In the genomic region with DNA sequence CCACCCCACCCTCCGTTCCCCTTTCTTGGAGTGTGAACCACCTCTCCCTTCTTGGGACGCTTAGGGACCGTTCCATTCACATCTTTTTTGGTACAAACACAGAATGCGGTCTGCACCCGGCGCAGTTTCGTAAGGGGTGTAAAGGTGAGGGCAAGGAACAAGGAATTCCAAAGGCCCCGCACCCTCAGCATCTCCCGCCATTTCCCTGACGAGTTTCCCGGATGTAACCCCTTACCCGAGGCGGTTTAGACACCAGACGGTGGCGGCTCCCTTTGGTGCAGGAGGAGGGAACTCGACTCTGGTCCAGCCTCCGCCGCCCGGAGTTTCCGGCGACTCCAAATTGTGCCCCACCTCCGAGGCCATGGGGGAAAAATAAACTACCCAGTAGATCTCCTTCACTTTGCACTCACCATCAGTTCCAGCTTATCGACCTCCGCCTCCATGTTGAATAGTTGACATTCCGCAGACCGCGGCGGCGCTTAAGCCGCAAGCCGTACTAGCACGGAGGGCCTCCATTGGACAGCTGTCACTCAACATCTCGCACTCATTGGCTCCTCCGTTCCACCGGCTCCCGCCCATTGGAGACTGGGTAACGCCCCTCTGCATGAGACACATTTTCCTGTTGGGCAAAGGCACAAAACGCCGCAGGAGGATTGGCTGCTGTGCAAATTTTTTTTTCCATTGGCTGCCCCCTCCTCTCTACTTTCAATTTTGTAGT, we compare ENCODE assay signal across 8 cellular contexts. TPM values are rescaled to one million over a fixed set of nuclear protein-coding genes. Genes with fewer than 3 reads are reported as not detected.
DNase-seq lines count a peak whose midpoint lies in the region; ATAC-seq and TF ChIP-seq lines count a peak whose summit lies in the region.

SKA2 (minus strand) TSS at position 466 of the 718 bp plus-strand sequence; CDS start at position 443, 23 bp downstream.

- H3K27me3 ChIP-seq in H7 (ENCODE audit: control insufficient read depth, insufficient read depth, low read length) (no peaks in the 10 kb centered on the region), Loucy (ENCODE audit: insufficient read depth, low read length, poor library complexity, severe bottlenecking) (no peaks in the 10 kb centered on the region), SK-N-SH (ENCODE audit: insufficient read depth) (no peaks in the 10 kb centered on the region), psoas muscle (ENCODE audit: insufficient read depth in 3 of 3, low read length in 2 of 3) (no peaks in the 10 kb centered on the region)

- H3K27ac ChIP-seq in SK-N-SH (ENCODE audit: low read depth in 2 of 2, low read length in 1 of 2) (peak within 1 kb of the TSS; percentile 85 to 95), psoas muscle (peak within 1 kb of the TSS; percentile 66), urinary bladder (ENCODE audit: low read depth) (peak within 1 kb of the TSS; percentile 55)

- H3F3A ChIP-seq in Loucy (ENCODE audit: low read depth) (peaks cover 4% of the 10 kb centered on the region; the same call in 1 of the 2 replicates), SK-N-SH (replicated peaks; ENCODE audit: insufficient read depth) (peaks cover 34% of the 10 kb centered on the region)

- peak within 1 kb of the TSS; percentile 97 for H3K4me2 ChIP-seq in Loucy (ENCODE audit: low read depth, low read length, poor library complexity, severe bottlenecking)
- H3K4me2 ChIP-seq in SK-N-SH, result peak within 1 kb of the TSS; percentile 89

- no peaks in the 10 kb centered on the region for H3K36me3 ChIP-seq in H7 (replicated peaks; ENCODE audit: control insufficient read depth, insufficient read depth, low read length)
- no peaks in the 10 kb centered on the region for H3K36me3 ChIP-seq in Loucy (ENCODE audit: insufficient read depth, low read length)
- H3K36me3 ChIP-seq in SK-N-SH (replicated peaks in 1 of 2; ENCODE audit: control insufficient read depth in 1 of 2, insufficient read depth in 2 of 2, low read length in 1 of 2), result peaks cover 0 to 4% of the 10 kb centered on the region in 2 experiments
- no peaks in the 10 kb centered on the region for H3K36me3 ChIP-seq in psoas muscle (ENCODE audit: insufficient read depth in 1 of 2, low read depth in 1 of 2)
- H3K36me3 ChIP-seq in urinary bladder (ENCODE audit: insufficient read depth), result no peaks in the 10 kb centered on the region

- TF ChIP-seq RAD21 in SK-N-SH (IDR thresholded peaks at IDR 0.05; ENCODE audit: low read length), result no peak

- peak within 1 kb of the TSS; percentile 83 for H2AFZ ChIP-seq in Loucy (ENCODE audit: low read length)
- H2AFZ ChIP-seq in SK-N-SH (ENCODE audit: low read depth), result peak within 1 kb of the TSS; percentile 82

- peak; percentile 96 to 97 (median 97) for ATAC-seq in psoas muscle

- WGBS in SK-N-SH (ENCODE audit: low lambda C conversion rate), result 2% methylated on average over 39 of the region's 39 CpGs
- WGBS in psoas muscle, 3 donors, result 0 to 1% (median 0%) methylated on average over 39 of the region's 39 CpGs
- WGBS in urinary bladder, result under 1% methylated on average over 39 of the region's 39 CpGs

- no peak for TF ChIP-seq EP300 in SK-N-SH (IDR thresholded peaks at IDR 0.05; ENCODE audit: borderline replicate concordance in 1 of 2, low read depth in 1 of 2, low read length in 1 of 2)

- H3K9me2 ChIP-seq in Loucy (replicated peaks; ENCODE audit: low read depth, low read length) (no peaks in the 10 kb centered on the region), SK-N-SH (no peaks in the 10 kb centered on the region)

- DNase-seq in ELR (ENCODE audit: low read depth) (peak; percentile 100), H7 (peak; percentile 87), SK-N-SH (peak; percentile 85), cardiac septum (ENCODE audit: low spot score) (peak; percentile 97), psoas muscle (peak; percentile 94 to 97)
- DNase-seq in activated naive CD4-positive, alpha-beta T cell treated with anti-CD3 and anti-CD28 coated beads, Interleukin-2, amount 50 U/mL, for 16 hours, result peak; percentile 96

- H3K79me2 ChIP-seq in Loucy (ENCODE audit: insufficient read depth, low read length) (peaks cover 93% of the 10 kb centered on the region), SK-N-SH (ENCODE audit: insufficient read depth) (peaks cover 86% of the 10 kb centered on the region)

- intact Hi-C loops in cardiac septum (cut with DNase I), result loop anchor here (2.0 kb wide), 1 partner anchor 48 kb away; the partner anchor contains the start of gene TRIM37
- intact Hi-C loops in psoas muscle (cut with DNase I), result loop anchor here in 1 of 2 donors (5.0 kb wide), 1 partner anchor 48 kb away; the partner anchor contains the start of gene TRIM37

- POLR2A ChIA-PET in SK-N-SH (lab: Yijun Ruan, JAX), result interaction anchor here (0.8 to 1.4 kb wide), 5 partner anchors 48 to 636 kb away, joined by 3 to 8 read pairs (median 3); partner anchors contain the start of genes SMG8 and TRIM37

- H4K20me1 ChIP-seq in Loucy (ENCODE audit: insufficient read depth, low read length, poor library complexity, severe bottlenecking) (peaks cover 41% of the 10 kb centered on the region), SK-N-SH (ENCODE audit: insufficient read depth) (no peaks in the 10 kb centered on the region)

- H3K4me1 ChIP-seq in Loucy (ENCODE audit: insufficient read depth, low read length, poor library complexity, severe bottlenecking) (peaks cover 71% of the 10 kb centered on the region), SK-N-SH (ENCODE audit: control insufficient read depth in 1 of 2, insufficient read depth in 2 of 2, low read depth in 1 of 2, low read length in 1 of 2) (peaks cover 13 to 17% of the 10 kb centered on the region in 2 experiments; a peak in 3 of 4 replicates), psoas muscle (peaks cover 20% of the 10 kb centered on the region), urinary bladder (ENCODE audit: insufficient read depth) (no peaks in the 10 kb centered on the region)

- TF ChIP-seq CTCF in Loucy (conservative IDR thresholded peaks at IDR 0.05; ENCODE audit: low read length) (no peak), SK-N-SH (IDR thresholded peaks at IDR 0.05) (0 out of 2 replicates have a peak, but pooled peaks have one; percentile 14), psoas muscle (IDR thresholded peaks at IDR 0.05) (no peak)

- no peaks in the 10 kb centered on the region for H3K9me3 ChIP-seq in Loucy (ENCODE audit: insufficient read depth, low read depth, low read length)
- no peaks in the 10 kb centered on the region for H3K9me3 ChIP-seq in SK-N-SH
- H3K9me3 ChIP-seq in psoas muscle, result no peaks in the 10 kb centered on the region

- CTCF ChIA-PET in SK-N-SH (lab: Yijun Ruan, JAX), result interaction anchor here (0.9 to 2.3 kb wide), 6 partner anchors 10 to 636 kb away, joined by 3 to 8 read pairs (median 4); partner anchors contain the start of gene GDPD1

- H3K4me3 ChIP-seq in H7 (ENCODE audit: insufficient read depth, low read depth, low read length), result peak within 1 kb of the TSS; percentile 73
- peak within 1 kb of the TSS; percentile 83 for H3K4me3 ChIP-seq in Loucy (ENCODE audit: low read length, poor library complexity, severe bottlenecking)
- H3K4me3 ChIP-seq in SK-N-SH (ENCODE audit: low read depth in 2 of 2, low read length in 1 of 2), result peak within 1 kb of the TSS; percentile 80 to 81
- H3K4me3 ChIP-seq in psoas muscle, result peak within 1 kb of the TSS; percentile 74
- H3K4me3 ChIP-seq in urinary bladder (ENCODE audit: low read depth, low read length), result peak within 1 kb of the TSS; percentile 77

- H3K9ac ChIP-seq in Loucy (ENCODE audit: low read depth, low read length, poor library complexity, severe bottlenecking) (peak within 1 kb of the TSS; percentile 99), SK-N-SH (peak within 1 kb of the TSS; percentile 87)

TF ChIP-seq in SK-N-SH, 30 proteins besides CTCF, POLR2A, EP300 and RAD21 (continues in another document):
- peak; percentile 97 for TF ChIP-seq PBX3 (IDR thresholded peaks at IDR 0.05)
- TF ChIP-seq MXI1 (IDR thresholded peaks at IDR 0.05; ENCODE audit: low read depth, low read length), result peak; percentile 65
- TF ChIP-seq, protein P1, sequence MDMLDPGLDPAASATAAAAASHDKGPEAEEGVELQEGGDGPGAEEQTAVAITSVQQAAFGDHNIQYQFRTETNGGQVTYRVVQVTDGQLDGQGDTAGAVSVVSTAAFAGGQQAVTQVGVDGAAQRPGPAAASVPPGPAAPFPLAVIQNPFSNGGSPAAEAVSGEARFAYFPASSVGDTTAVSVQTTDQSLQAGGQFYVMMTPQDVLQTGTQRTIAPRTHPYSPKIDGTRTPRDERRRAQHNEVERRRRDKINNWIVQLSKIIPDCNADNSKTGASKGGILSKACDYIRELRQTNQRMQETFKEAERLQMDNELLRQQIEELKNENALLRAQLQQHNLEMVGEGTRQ (IDR thresholded peaks at IDR 0.05; ENCODE audit: borderline replicate concordance, low read depth, low read length), result no peak
- peak; percentile 94 for TF ChIP-seq RFX5 (IDR thresholded peaks at IDR 0.05; ENCODE audit: low read length)
- TF ChIP-seq TAF1 (IDR thresholded peaks at IDR 0.05; ENCODE audit: borderline replicate concordance, low read depth, low read length), result peak; percentile 72
- TF ChIP-seq NFIC (IDR thresholded peaks at IDR 0.05; ENCODE audit: borderline replicate concordance), result no peak
- TF ChIP-seq TCF12 (IDR thresholded peaks at IDR 0.05), result no peak; the same call in 1 of the 2 replicates
- peak; percentile 85 for TF ChIP-seq SIN3A (IDR thresholded peaks at IDR 0.05; ENCODE audit: borderline replicate concordance, low read depth, low read length)

RNA-seq across cellular contexts. Expression of gene SKA2, which starts in this region (rescaled TPM):
- 48.8 and 51.2 TPM in 2 replicates for total RNA-seq in H7 (2014; rRNA removed; shearing (Covaris generic))
- polyA plus RNA-seq in SK-N-SH (2012; rRNA removed) (12.8 and 14.4 TPM in 2 replicates), psoas muscle (10 to 100 TPM in 2 of 3 donors, 1 to 10 TPM in 1; 9.2 to 15.5 (median 11.5) TPM), urinary bladder (26.9 TPM)
- 22.5 and 31.0 TPM in 2 replicates for polyA plus RNA-seq in SK-N-SH (2012; cell fraction: cytosol; rRNA removed)
- polyA plus RNA-seq in SK-N-SH (2012; cell fraction: nucleus; rRNA removed), result 1.7 and 2.4 TPM in 2 replicates
- total RNA-seq in cardiac septum (30.0 TPM), psoas muscle (10 to 100 TPM in 3 of 4 donors, 1 to 10 TPM in 1; 7.2 to 17.1 (median 11.2) TPM), urinary bladder (76.9 TPM)

Comparison
In these comparisons a context has a peak if more than half of its experiments do, and no peak if none do; other contexts are left out.
1. Peak in every context shown above with its lines: DNase-seq, ATAC-seq, H3K4me3 ChIP-seq and H3K27ac ChIP-seq.